In the genomic region with DNA sequence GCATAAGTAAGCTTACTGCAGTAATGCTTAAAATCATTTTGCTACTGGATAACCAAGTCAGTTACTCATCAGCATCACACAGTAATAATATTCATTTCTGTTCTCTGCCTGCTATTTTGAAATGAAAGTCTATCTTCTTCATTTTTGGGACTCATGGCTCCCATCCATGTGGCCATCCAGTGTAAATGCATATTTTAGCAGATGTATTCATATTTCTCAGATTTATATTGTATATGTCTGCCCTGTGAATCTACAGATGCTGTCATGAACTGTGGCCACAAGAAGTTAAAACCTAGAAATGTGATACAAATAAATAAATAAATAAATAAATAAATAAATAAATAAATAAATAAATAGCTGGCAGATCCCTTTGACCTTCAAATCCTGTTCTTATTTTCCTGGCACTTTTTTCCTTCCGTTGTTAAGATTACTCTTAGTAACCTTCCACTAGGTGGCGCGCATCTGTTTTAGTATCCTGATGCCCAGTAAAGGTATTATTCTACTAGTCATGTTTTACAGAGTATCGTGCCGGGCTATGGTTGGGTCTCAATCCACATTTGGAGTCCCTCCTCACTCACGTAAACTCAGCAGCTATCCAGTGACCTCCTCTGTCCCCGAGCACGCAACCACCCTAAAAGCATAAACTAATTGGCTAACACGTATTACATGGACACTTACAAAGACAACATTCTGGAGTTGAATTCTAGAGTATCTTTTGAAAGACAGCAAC, we compare ENCODE assay signal across 8 cellular contexts.
DNase-seq lines count a peak whose midpoint lies in the region.

No MANE protein-coding gene starts in this region.

- H2AK5ac ChIP-seq in mesenchymal stem cell (ENCODE audit: low read length, severe bottlenecking): no peak overlapping the region

- H3K18ac ChIP-seq in mesenchymal stem cell (ENCODE audit: low read depth in 1 of 2, low read length in 2 of 2): no peak overlapping the region

- no peak overlapping the region for H2BK120ac ChIP-seq in mesenchymal stem cell (ENCODE audit: low read depth, low read length)

- H4K91ac ChIP-seq in mesenchymal stem cell (ENCODE audit: low read length): no peak overlapping the region

- WGBS in mesenchymal stem cell: 40% methylated on average over 8 of the region's 9 CpGs

- no peaks in the 10 kb centered on the region for H3K27me3 ChIP-seq in mesenchymal stem cell (ENCODE audit: control insufficient read depth in 1 of 2, insufficient read depth in 1 of 2, low read length in 2 of 2)

- no peak overlapping the region for H3K9ac ChIP-seq in mesenchymal stem cell (ENCODE audit: low read length)

- H3K23ac ChIP-seq in mesenchymal stem cell (ENCODE audit: low read length in 2 of 2): no peak overlapping the region

- no peaks in the 10 kb centered on the region for H3K36me3 ChIP-seq in mesenchymal stem cell (ENCODE audit: control insufficient read depth in 1 of 2, insufficient read depth in 2 of 2, low read depth in 1 of 2, low read length in 2 of 2)

- H3K4me3 ChIP-seq in mesenchymal stem cell (ENCODE audit: insufficient read depth in 1 of 2, low read depth in 1 of 2, low read length in 2 of 2): no peak overlapping the region

- no peak overlapping the region for H3K27ac ChIP-seq in mesenchymal stem cell (ENCODE audit: low read length, poor library complexity, severe bottlenecking)

- no peaks in the 10 kb centered on the region for H3K9me3 ChIP-seq in mesenchymal stem cell (ENCODE audit: control insufficient read depth, low read length)

- H2BK15ac ChIP-seq in mesenchymal stem cell (ENCODE audit: low read depth, poor library complexity, severe bottlenecking): no peak overlapping the region

- no peak overlapping the region for H4K8ac ChIP-seq in mesenchymal stem cell (ENCODE audit: low read length)

- no peak overlapping the region for H2BK12ac ChIP-seq in mesenchymal stem cell (ENCODE audit: low read length in 2 of 2)

- no peak overlapping the region for H2AFZ ChIP-seq in mesenchymal stem cell (ENCODE audit: low read depth, low read length)

- no peak overlapping the region for H3K4me2 ChIP-seq in mesenchymal stem cell (ENCODE audit: low read length, poor library complexity, severe bottlenecking)

- H2BK5ac ChIP-seq in mesenchymal stem cell (ENCODE audit: low read depth, low read length, poor library complexity, severe bottlenecking): no peak overlapping the region

- H3K4me1 ChIP-seq in mesenchymal stem cell (ENCODE audit: control insufficient read depth, insufficient read depth, low read depth, low read length): no peaks in the 10 kb centered on the region

- no peak overlapping the region for H3K4ac ChIP-seq in mesenchymal stem cell (ENCODE audit: low read depth in 1 of 2, low read length in 2 of 2)

- H3K14ac ChIP-seq in mesenchymal stem cell (ENCODE audit: low read length in 2 of 2): no peak overlapping the region

- H3K79me1 ChIP-seq in mesenchymal stem cell (replicated peaks; ENCODE audit: low read length, poor library complexity, severe bottlenecking): no peaks in the 10 kb centered on the region

- DNase-seq in GDM1 (lab: John Stamatoyannopoulos, UW): peak; percentile 31
- DNase-seq in HK-2 (ENCODE audit: unreplicated experiment): peak; percentile 34
- DNase-seq in NCI-H774 (lab: John Stamatoyannopoulos, UW): peak; percentile 73
- peak; percentile 67 for DNase-seq in activated CD4-positive, alpha-beta T cell treated with anti-CD3 and anti-CD28 coated beads, Interleukin-2, amount 50 U/mL, for 4 hours
- DNase-seq in ecto neural progenitor cell (ENCODE audit: low spot score): peak; percentile 59
- peak; percentile 81 for DNase-seq in mesenchymal stem cell
- peak; percentile 35 to 59 for DNase-seq in stimulated activated CD8-positive, alpha-beta memory T cell treated with anti-CD3 and anti-CD28 coated beads, Interleukin-4, amount 100 ng/mL, for 4 hours (ENCODE audit: low read depth in 2 of 2, low spot score in 1 of 2)
- no peak for DNase-seq in mesenteric fat pad (ENCODE audit: low spot score)
